ENCODE assay signal across 8 cellular contexts in genomic region chr17:76452646-76453430, GRCh38. TPM values are rescaled to one million over a fixed set of nuclear protein-coding genes. Genes with fewer than 3 reads are reported as not detected.
DNase-seq lines count a peak whose midpoint lies in the region; ATAC-seq and TF ChIP-seq lines count a peak whose summit lies in the region.

Gene UBE2O (minus strand): TSS chr17:76453152. CDS start chr17:76453141, 11 bp downstream.

- H3K9me3 ChIP-seq in MG63 (no peaks in the 10 kb centered on the region), SJCRH30 (replicated peaks) (no peaks in the 10 kb centered on the region), gastroesophageal sphincter (no peaks in the 10 kb centered on the region)

- H3K4me1 ChIP-seq in SJCRH30, result peaks cover 23% of the 10 kb centered on the region
- peaks cover 0 to 30% (median 7%) of the 10 kb centered on the region in 3 donors for H3K4me1 ChIP-seq in gastroesophageal sphincter

- WGBS in gastroesophageal sphincter (ENCODE audit: low coverage in 1 of 2), 2 donors, result 0% methylated on average over 4 of the region's 103 CpGs; no CpG with 5 or more reads in 1 of the 2 donors

- peaks cover 7% of the 10 kb centered on the region; the same call in 1 of the 2 replicates for H3K36me3 ChIP-seq in MG63
- H3K36me3 ChIP-seq in SJCRH30, result no peaks in the 10 kb centered on the region
- no peaks in the 10 kb centered on the region for H3K36me3 ChIP-seq in gastroesophageal sphincter

- ATAC-seq in gastroesophageal sphincter, result peak; percentile 96

- DNase-seq in ELF-1 (ENCODE audit: low read depth, low spot score) (peak; percentile 96), H4 (ENCODE audit: low spot score) (peak; percentile 86), MG63 (peak; percentile 93), SJCRH30 (peak; percentile 97), activated gamma-delta T cell treated with Interleukin-2 at 50 U/mL for 16 hours (peak; percentile 90), nucleus accumbens (lab: John Stamatoyannopoulos, UW) (peak in 55 of 56 donors; percentile 33 to 93 (median 78)), substantia nigra (lab: John Stamatoyannopoulos, UW) (peak in 48 of 49 donors; percentile 13 to 94 (median 76))

- TF ChIP-seq POLR2A in gastroesophageal sphincter (IDR thresholded peaks at IDR 0.05), result peak; percentile 30 to 45

- H3K4me3 ChIP-seq in MG63, result peak within 1 kb of the TSS; percentile 69
- H3K4me3 ChIP-seq in SJCRH30, result peak within 1 kb of the TSS; percentile 87
- H3K4me3 ChIP-seq in gastroesophageal sphincter, result peak within 1 kb of the TSS; percentile 79 to 98

- H3K27ac ChIP-seq in SJCRH30, result no peak within 1 kb of the TSS
- H3K27ac ChIP-seq in gastroesophageal sphincter, result peak within 1 kb of the TSS; percentile 17 to 89 (median 84)
- H3K27ac ChIP-seq in substantia nigra (ENCODE audit: low read depth, low read length, poor library complexity, severe bottlenecking), result peak within 1 kb of the TSS; percentile 58

- TF ChIP-seq CTCF in gastroesophageal sphincter (IDR thresholded peaks at IDR 0.05), result peak in 3 of 4 experiments; percentile 45 to 64 (median 63)

- H3K27me3 ChIP-seq in MG63 (no peaks in the 10 kb centered on the region), SJCRH30 (no peaks in the 10 kb centered on the region), gastroesophageal sphincter (no peaks in the 10 kb centered on the region)

- TF ChIP-seq EP300 in gastroesophageal sphincter (IDR thresholded peaks at IDR 0.05), result no peak

RNA-seq across cellular contexts. Expression of gene UBE2O, which starts in this region (rescaled TPM):
- total RNA-seq in H4 (2014; rRNA removed; shearing (Covaris generic)), result 14.7 and 16.2 TPM in 2 replicates
- 19.7 and 32.7 TPM in 2 replicates for total RNA-seq in MG63 (2014; rRNA removed; shearing (Covaris generic); ENCODE audit: low replicate concordance)
- 40.9 and 41.5 TPM in 2 replicates for total RNA-seq in SJCRH30 (2014; rRNA removed; shearing (Covaris generic))
- 10 to 100 TPM; 13.0 to 19.8 (median 15.2) TPM for total RNA-seq in gastroesophageal sphincter
